Comparison of ENCODE assay signal across 1 cellular context in the genomic region with DNA sequence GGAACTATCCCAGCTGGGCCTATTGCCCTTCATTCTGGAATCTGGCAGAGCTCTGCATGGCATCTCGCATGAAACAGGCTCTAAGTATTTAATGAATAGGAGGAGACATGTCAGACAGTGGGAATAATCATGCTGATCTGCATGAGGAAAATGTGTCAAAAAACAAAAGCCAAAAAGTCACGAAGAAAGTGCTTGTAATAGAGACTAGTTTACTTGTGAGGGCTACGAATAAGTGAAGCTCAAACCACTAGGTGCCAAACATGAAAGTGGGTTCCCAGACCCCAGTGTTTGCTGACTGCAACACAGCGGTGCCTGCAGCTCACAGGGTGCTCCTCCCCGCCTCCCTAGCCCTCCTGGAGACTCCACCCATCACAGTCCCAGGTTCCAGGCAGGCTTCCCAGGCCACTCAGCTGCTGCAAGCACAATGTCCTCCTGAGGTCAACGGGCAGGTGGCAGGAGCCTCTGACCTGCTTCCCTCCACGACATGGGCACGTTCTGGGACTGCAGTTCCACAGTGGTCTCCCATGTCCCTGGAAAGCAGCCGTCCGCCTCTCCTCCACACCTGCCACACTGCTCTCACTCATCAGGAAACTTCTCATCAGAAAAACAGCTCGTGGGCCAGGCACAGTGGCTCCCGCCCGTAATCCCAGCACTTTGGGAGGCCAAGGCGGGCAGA.
TF ChIP-seq lines count a peak whose summit lies in the region.

No MANE protein-coding gene starts in this region.

TF ChIP-seq in H1, 55 proteins besides CTCF, POLR2A, EP300 and RAD21 (continued from another document):
- TF ChIP-seq CHD7 (IDR thresholded peaks at IDR 0.05; ENCODE audit: insufficient replicate concordance, low read length) (no peak), RNF2 (IDR thresholded peaks at IDR 0.05; ENCODE audit: borderline replicate concordance, low read depth, low read length, missing control alignments, poor library complexity, severe bottlenecking) (no peak), JUN (IDR thresholded peaks at IDR 0.05; ENCODE audit: low read depth, low read length) (no peak), BCL11A (IDR thresholded peaks at IDR 0.05; ENCODE audit: low read depth in 2 of 2, low read length in 2 of 2) (no peak), SRF (IDR thresholded peaks at IDR 0.05; ENCODE audit: low read depth, low read length) (no peak), GABPA (IDR thresholded peaks at IDR 0.05; ENCODE audit: borderline replicate concordance, insufficient read depth, low read length) (no peak), CTBP2 (IDR thresholded peaks at IDR 0.05; ENCODE audit: borderline replicate concordance, insufficient read depth, insufficient read length, low read length) (no peak), SIN3A (conservative IDR thresholded peaks at IDR 0.05 in 1 of 2, IDR thresholded peaks at IDR 0.05 in 1 of 2; ENCODE audit: low read depth in 1 of 2, low read length in 2 of 2) (no peak), RFX5 (IDR thresholded peaks at IDR 0.05; ENCODE audit: borderline replicate concordance, low read depth, low read length) (no peak)
- TF ChIP-seq, protein P1, sequence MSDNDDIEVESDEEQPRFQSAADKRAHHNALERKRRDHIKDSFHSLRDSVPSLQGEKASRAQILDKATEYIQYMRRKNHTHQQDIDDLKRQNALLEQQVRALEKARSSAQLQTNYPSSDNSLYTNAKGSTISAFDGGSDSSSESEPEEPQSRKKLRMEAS (IDR thresholded peaks at IDR 0.05): no peak
